ENCODE assay signal across 10 cellular contexts in genomic region chr2:136057023-136057801, GRCh38.
A peak's percentile ranks its signal among the peaks of the same experiment; 100 is the strongest.
DNase-seq lines count a peak whose midpoint lies in the region; ATAC-seq and TF ChIP-seq lines count a peak whose summit lies in the region.
"Had no signal": no experiment of that assay in that cellular context is flagged by ENCODE, and none has a peak within 500 bp of the region (broad histone marks: within the 10 kb centered on the region; RNA-seq: fewer than 3 reads in every experiment).

No MANE protein-coding gene starts in this region.

- peaks cover 0 to 2% (median 0%) of the 10 kb centered on the region in 8 donors for H3K9me3 Mint-ChIP-seq in CD4-positive, alpha-beta memory T cell
- H3K9me3 Mint-ChIP-seq in activated naive CD4-positive, alpha-beta T cell treated with anti-CD3 and anti-CD28 coated beads, Interleukin-2, amount 50 U/mL, for 72 hours, result peaks cover 4 to 20% of the 10 kb centered on the region in 2 donors

- no peaks in the 10 kb centered on the region for H3K79me2 ChIP-seq in hepatocyte

- no peak overlapping the region for H3K4me2 ChIP-seq in hepatocyte

- ATAC-seq in HG03342 (IDR thresholded peaks at IDR 0.05; ENCODE audit: unreplicated experiment), result peak; percentile 40
- peak; percentile 83 to 91 for ATAC-seq in activated naive CD4-positive, alpha-beta T cell treated with anti-CD3 and anti-CD28 coated beads, Interleukin-2, amount 50 U/mL, for 72 hours

- peak overlapping the region in 7 of 8 donors; percentile 60 to 73 (median 69) for H3K4me3 Mint-ChIP-seq in CD4-positive, alpha-beta memory T cell

- peak overlapping the region; percentile 59 to 92 (median 90) for H3K27ac Mint-ChIP-seq in CD4-positive, alpha-beta memory T cell
- H3K27ac Mint-ChIP-seq in activated naive CD4-positive, alpha-beta T cell treated with anti-CD3 and anti-CD28 coated beads, Interleukin-2, amount 50 U/mL, for 72 hours, result peak overlapping the region; percentile 88 to 98

- H3K4me1 ChIP-seq in CD4-positive, alpha-beta memory T cell (ENCODE audit: insufficient read depth, low read length), result peaks cover 71% of the 10 kb centered on the region
- peaks cover 3% of the 10 kb centered on the region for H3K4me1 ChIP-seq in hepatocyte (ENCODE audit: insufficient read depth)
- peaks cover 0 to 15% (median 3%) of the 10 kb centered on the region in 4 donors for H3K4me1 ChIP-seq in Peyer's patch

- intact Hi-C loops in CD4-positive, alpha-beta memory T cell (cut with micrococcal nuclease), result loop anchor here (2.0 kb wide), 2 partner anchors 60 to 72 kb away; partner anchors contain the start of gene DARS1

- H2AFZ ChIP-seq in hepatocyte, result no peak overlapping the region

- H4K20me1 ChIP-seq in hepatocyte (ENCODE audit: insufficient read depth, poor library complexity, severe bottlenecking), result no peaks in the 10 kb centered on the region

- DNase-seq in CD4-positive, alpha-beta memory T cell, result peak; percentile 17 to 52 (median 37)
- DNase-seq in GM20000 (ENCODE audit: low spot score) (peak; percentile 30), NCI-H146 treated with DMSO at 0.1 percent for 48 hours (lab: John Stamatoyannopoulos, UW; ENCODE audit: unreplicated experiment) (no peak), hepatocyte (ENCODE audit: low spot score) (no peak), Peyer's patch (no peak), SIG-M5 treated with dmso at 0.1 percent for 504 hours (lab: John Stamatoyannopoulos, UW; ENCODE audit: unreplicated experiment) (no peak)
- peak; percentile 54 to 63 for DNase-seq in activated naive CD4-positive, alpha-beta T cell treated with anti-CD3 and anti-CD28 coated beads, Interleukin-2, amount 50 U/mL, for 72 hours (ENCODE audit: low spot score in 2 of 2)
- DNase-seq: amygdala, C1 segment of cervical spinal cord had no signal

- peaks cover 51 to 80% (median 61%) of the 10 kb centered on the region in 4 donors for H3K4me1 Mint-ChIP-seq in CD4-positive, alpha-beta memory T cell

- WGBS in hepatocyte (ENCODE audit: low lambda C conversion rate, missing lambda C conversion rate), result 86% methylated on average over 6 of the region's 6 CpGs

- CTCF ChIA-PET in CD4-positive, alpha-beta memory T cell (lab: Charles Lee; ENCODE audit: partially characterized antibody), result interaction anchor here (0.9 to 2.1 kb wide), 4 partner anchors 8 to 74 kb away, joined by 3 to 7 read pairs (median 3); no protein-coding TSS in a partner anchor

- peaks cover 0 to 4% of the 10 kb centered on the region in 2 donors for H3K36me3 Mint-ChIP-seq in CD4-positive, alpha-beta memory T cell
- peaks cover 0 to 23% of the 10 kb centered on the region in 2 donors for H3K36me3 Mint-ChIP-seq in activated naive CD4-positive, alpha-beta T cell treated with anti-CD3 and anti-CD28 coated beads, Interleukin-2, amount 50 U/mL, for 72 hours

- POLR2A ChIA-PET in CD4-positive, alpha-beta memory T cell (lab: Charles Lee; ENCODE audit: partially characterized antibody), result interaction anchor here (1.0 to 2.4 kb wide), 11 partner anchors 10 to 270 kb away, joined by 3 to 8 read pairs (median 4); partner anchors contain the start of genes CXCR4 and MCM6

- no peaks in the 10 kb centered on the region for H3K36me3 ChIP-seq in CD4-positive, alpha-beta memory T cell (ENCODE audit: insufficient read depth, low read length)
- H3K36me3 ChIP-seq in hepatocyte (replicated peaks; ENCODE audit: insufficient read depth, low read depth), result no peaks in the 10 kb centered on the region
- H3K36me3 ChIP-seq in Peyer's patch, result no peaks in the 10 kb centered on the region

- H3K27me3 Mint-ChIP-seq in CD4-positive, alpha-beta memory T cell, result no peaks in the 10 kb centered on the region

- no peaks in the 10 kb centered on the region for H3K9me3 ChIP-seq in CD4-positive, alpha-beta memory T cell (ENCODE audit: control insufficient read depth in 1 of 2, low read length in 2 of 2)
- no peaks in the 10 kb centered on the region for H3K9me3 ChIP-seq in hepatocyte (ENCODE audit: low read depth)
- no peaks in the 10 kb centered on the region for H3K9me3 ChIP-seq in Peyer's patch

- H3K27me3 ChIP-seq in CD4-positive, alpha-beta memory T cell (ENCODE audit: insufficient read depth, low read length), result no peaks in the 10 kb centered on the region
- no peaks in the 10 kb centered on the region for H3K27me3 ChIP-seq in hepatocyte
- H3K27me3 ChIP-seq in Peyer's patch, result no peaks in the 10 kb centered on the region

- TF ChIP-seq CTCF in GM20000 (IDR thresholded peaks at IDR 0.05; ENCODE audit: extremely low read depth, missing control alignments) (no peak), hepatocyte (IDR thresholded peaks at IDR 0.05; ENCODE audit: poor library complexity) (no peak), Peyer's patch (IDR thresholded peaks at IDR 0.05) (no peak)

- no peak for TF ChIP-seq POLR2A in Peyer's patch (IDR thresholded peaks at IDR 0.05)

- H3K9me2 ChIP-seq in hepatocyte (replicated peaks; ENCODE audit: insufficient read depth), result no peaks in the 10 kb centered on the region

- H3K27ac ChIP-seq in CD4-positive, alpha-beta memory T cell (ENCODE audit: low read depth, low read length), result peak overlapping the region; percentile 42
- H3K27ac ChIP-seq in hepatocyte (no peak overlapping the region), Peyer's patch (peak overlapping the region in 1 of 4 donors; percentile 53)

- peak overlapping the region in 1 of 2 donors; percentile 6 for H3K4me3 ChIP-seq in CD4-positive, alpha-beta memory T cell (ENCODE audit: low read length in 2 of 2)
- no peak overlapping the region for H3K4me3 ChIP-seq in hepatocyte
- H3K4me3 ChIP-seq in Peyer's patch, result no peak overlapping the region

Comparison
In these comparisons a context has a peak if more than half of its experiments do, and no peak if none do; other contexts are left out.
1. DNase-seq: peak in CD4-positive, alpha-beta memory T cell (5 of 5), GM20000 (single experiment) and activated naive CD4-positive, alpha-beta T cell treated with anti-CD3 and anti-CD28 coated beads, Interleukin-2, amount 50 U/mL, for 72 hours (2 of 2); none in NCI-H146 treated with DMSO at 0.1 percent for 48 hours (single experiment), hepatocyte (single experiment), Peyer's patch (0 of 3) and SIG-M5 treated with dmso at 0.1 percent for 504 hours (single experiment).